ENCODE assay signal across 25 cellular contexts in genomic region chr18:424071-424868, GRCh38.
A peak's percentile ranks its signal among the peaks of the same experiment; 100 is the strongest.
DNase-seq lines count a peak whose midpoint lies in the region; TF ChIP-seq lines count a peak whose summit lies in the region.
"Had no signal": no experiment of that assay in that cellular context is flagged by ENCODE, and none has a peak within 500 bp of the region (broad histone marks: within the 10 kb centered on the region; RNA-seq: fewer than 3 reads in every experiment).

No MANE protein-coding gene starts in this region.

- no peak for TF ChIP-seq POLR2A in esophagus squamous epithelium (IDR thresholded peaks at IDR 0.05)

- peaks cover 5% of the 10 kb centered on the region for H3K36me3 Mint-ChIP-seq in osteocyte (ENCODE audit: unreplicated experiment)
- H3K36me3 Mint-ChIP-seq: activated CD4-positive, alpha-beta memory T cell treated with anti-CD3 and anti-CD28 coated beads for 36 hours; IgD-negative memory B cell had no signal

- H3K27ac ChIP-seq in left ventricle myocardium inferior (replicated peaks) (peak overlapping the region; percentile 35), right atrium auricular region (peak overlapping the region in 1 of 2 donors; percentile 29), esophagus squamous epithelium (peak overlapping the region in 3 of 4 donors; percentile 55 to 64 (median 59))
- H3K27ac ChIP-seq: ascending aorta, left lung had no signal

- DNase-seq in left ventricle myocardium inferior (no peak), right atrium auricular region (ENCODE audit: low spot score) (no peak), esophagus squamous epithelium (lab: John Stamatoyannopoulos, UW) (no peak), osteocyte (ENCODE audit: extremely low spot score, unreplicated experiment) (no peak), MV-4-11 (lab: John Stamatoyannopoulos, UW) (no peak), foreskin melanocyte (no peak), GM19238 (ENCODE audit: insufficient read length, low spot score) (no peak)
- no peak for DNase-seq in activated CD4-positive, alpha-beta T cell treated with anti-CD3 and anti-CD28 coated beads, Interleukin-2, amount 50 U/mL, for 4 hours
- DNase-seq: activated CD4-positive, alpha-beta memory T cell treated with anti-CD3 and anti-CD28 coated beads for 36 hours; activated naive CD4-positive, alpha-beta T cell treated with anti-CD3 and anti-CD28 coated beads for 36 hours; activated T-cell treated with anti-CD3 and anti-CD28 coated beads, Interleukin-2, amount 50 U/mL, for 1 hour; CD4-positive, alpha-beta T cell; DMS53; left lung; MM.1S; NCI-H1694; NCI-H748 treated with DMSO at 0.1 percent for 48 hours; occipital lobe; SHP77 treated with DMSO at 0.1 percent for 48 hours; transverse colon had no signal

- intact Hi-C loops in left ventricle myocardium inferior (cut with micrococcal nuclease) (no loop called here), esophagus squamous epithelium (cut with DNase I) (no loop called here)

- H3K27me3 Mint-ChIP-seq in osteocyte (ENCODE audit: unreplicated experiment) = no peaks in the 10 kb centered on the region
- H3K27me3 Mint-ChIP-seq: CD4-positive, alpha-beta T cell; IgD-negative memory B cell; stimulated activated naive CD8-positive, alpha-beta T cell treated with anti-CD3 and anti-CD28 coated beads, Interleukin-15, Interleukin-2, amounts not matched to agents 100 ng/mL and 50 ng/mL, for 24 hours had no signal

- peaks cover 77% of the 10 kb centered on the region for H3K4me1 Mint-ChIP-seq in osteocyte (ENCODE audit: unreplicated experiment)
- H3K4me1 Mint-ChIP-seq: IgD-negative memory B cell had no signal

- TF ChIP-seq CTCF in left ventricle myocardium inferior (IDR thresholded peaks at IDR 0.05; ENCODE audit: borderline replicate concordance) = no peak
- no peak for TF ChIP-seq CTCF in right atrium auricular region (IDR thresholded peaks at IDR 0.05)
- no peak for TF ChIP-seq CTCF in esophagus squamous epithelium (IDR thresholded peaks at IDR 0.05)
- TF ChIP-seq CTCF in osteocyte (IDR thresholded peaks at IDR 0.05) = no peak

- H3K27me3 ChIP-seq in left ventricle myocardium inferior (ENCODE audit: low read depth) = no peaks in the 10 kb centered on the region
- no peaks in the 10 kb centered on the region for H3K27me3 ChIP-seq in right atrium auricular region
- no peaks in the 10 kb centered on the region for H3K27me3 ChIP-seq in esophagus squamous epithelium
- H3K27me3 ChIP-seq: ascending aorta, left lung, transverse colon had no signal

- peak overlapping the region; percentile 87 for H3K27ac Mint-ChIP-seq in osteocyte (ENCODE audit: unreplicated experiment)
- H3K27ac Mint-ChIP-seq: activated CD4-positive, alpha-beta memory T cell treated with anti-CD3 and anti-CD28 coated beads for 36 hours; activated naive CD4-positive, alpha-beta T cell treated with anti-CD3 and anti-CD28 coated beads for 36 hours; CD4-positive, alpha-beta T cell; IgD-negative memory B cell; stimulated activated naive CD8-positive, alpha-beta T cell treated with anti-CD3 and anti-CD28 coated beads, Interleukin-15, Interleukin-2, amounts not matched to agents 100 ng/mL and 50 ng/mL, for 24 hours; T-helper 1 cell treated with Interleukin-12 subunit alpha and Interleukin-12 subunit beta and Interleukin-4 antibody, amounts not matched to agents 30 μg/mL and 1 μg/mL, for 36 hours had no signal

- 69 to 79% methylated on average over 7 of the region's 8 CpGs for WGBS in esophagus squamous epithelium, 2 donors

- no peaks in the 10 kb centered on the region for H3K9me3 Mint-ChIP-seq in osteocyte (ENCODE audit: unreplicated experiment)
- H3K9me3 Mint-ChIP-seq: activated CD4-positive, alpha-beta memory T cell treated with anti-CD3 and anti-CD28 coated beads for 36 hours; activated naive CD4-positive, alpha-beta T cell treated with anti-CD3 and anti-CD28 coated beads for 36 hours; CD4-positive, alpha-beta T cell; IgD-negative memory B cell; stimulated activated naive CD8-positive, alpha-beta T cell treated with anti-CD3 and anti-CD28 coated beads, Interleukin-15, Interleukin-2, amounts not matched to agents 100 ng/mL and 50 ng/mL, for 24 hours; T-helper 1 cell treated with Interleukin-12 subunit alpha and Interleukin-12 subunit beta and Interleukin-4 antibody, amounts not matched to agents 30 μg/mL and 1 μg/mL, for 36 hours had no signal

- H3K4me1 ChIP-seq in left ventricle myocardium inferior (peaks cover 18% of the 10 kb centered on the region), right atrium auricular region (peaks cover 0 to 13% of the 10 kb centered on the region in 2 donors), esophagus squamous epithelium (peaks cover 0 to 39% (median 0%) of the 10 kb centered on the region in 3 donors)
- H3K4me1 ChIP-seq: ascending aorta, transverse colon had no signal

- H3K4me3 ChIP-seq in left ventricle myocardium inferior (no peak overlapping the region), right atrium auricular region (no peak overlapping the region), esophagus squamous epithelium (no peak overlapping the region)
- H3K4me3 ChIP-seq: ascending aorta, coronary artery, left lung, transverse colon had no signal

- H3K9me3 ChIP-seq in left ventricle myocardium inferior (replicated peaks) (no peaks in the 10 kb centered on the region), right atrium auricular region (no peaks in the 10 kb centered on the region), esophagus squamous epithelium (no peaks in the 10 kb centered on the region)
- H3K9me3 ChIP-seq: ascending aorta, left lung, transverse colon had no signal

- H3K36me3 ChIP-seq in left ventricle myocardium inferior = no peaks in the 10 kb centered on the region
- no peaks in the 10 kb centered on the region for H3K36me3 ChIP-seq in right atrium auricular region
- H3K36me3 ChIP-seq in esophagus squamous epithelium = no peaks in the 10 kb centered on the region
- H3K36me3 ChIP-seq: ascending aorta, left lung, transverse colon had no signal

- H3K4me3 Mint-ChIP-seq in osteocyte (ENCODE audit: unreplicated experiment) = peak overlapping the region; percentile 43
- H3K4me3 Mint-ChIP-seq: activated CD4-positive, alpha-beta memory T cell treated with anti-CD3 and anti-CD28 coated beads for 36 hours; activated naive CD4-positive, alpha-beta T cell treated with anti-CD3 and anti-CD28 coated beads for 36 hours; CD4-positive, alpha-beta T cell; IgD-negative memory B cell; stimulated activated naive CD8-positive, alpha-beta T cell treated with anti-CD3 and anti-CD28 coated beads, Interleukin-15, Interleukin-2, amounts not matched to agents 100 ng/mL and 50 ng/mL, for 24 hours; T-helper 1 cell treated with Interleukin-12 subunit alpha and Interleukin-12 subunit beta and Interleukin-4 antibody, amounts not matched to agents 30 μg/mL and 1 μg/mL, for 36 hours had no signal
